In genomic region chr13:29908411-29908810, GRCh38 we compare ENCODE assay signal across 15 cellular contexts. TPM values are rescaled to one million over a fixed set of nuclear protein-coding genes. Genes with fewer than 3 reads are reported as not detected.
A peak's percentile ranks its signal among the peaks of the same experiment; 100 is the strongest.
DNase-seq lines count a peak whose midpoint lies in the region; ATAC-seq and TF ChIP-seq lines count a peak whose summit lies in the region.
"Had no signal": no experiment of that assay in that cellular context is flagged by ENCODE, and none has a peak within 500 bp of the region (broad histone marks: within the 10 kb centered on the region; RNA-seq: fewer than 3 reads in every experiment).

No MANE protein-coding gene starts in this region.

- H3K4me1 ChIP-seq in mesenchymal stem cell (ENCODE audit: control insufficient read depth, insufficient read depth, low read depth, low read length) (peaks cover 2% of the 10 kb centered on the region), adrenal gland (replicated peaks in 1 of 2) (no peaks in the 10 kb centered on the region)

- no peak overlapping the region for H2BK5ac ChIP-seq in mesenchymal stem cell (ENCODE audit: low read depth, low read length, poor library complexity, severe bottlenecking)

- H2BK12ac ChIP-seq in mesenchymal stem cell (ENCODE audit: low read length in 2 of 2) = peak overlapping the region in 1 of 2 experiments; percentile 16

- intact Hi-C loops in adrenal gland (cut with DNase I) = no loop called here

- H2BK15ac ChIP-seq in mesenchymal stem cell (ENCODE audit: low read depth, poor library complexity, severe bottlenecking) = no peak overlapping the region

- H3K4me2 ChIP-seq in mesenchymal stem cell (ENCODE audit: low read length, poor library complexity, severe bottlenecking) = no peak overlapping the region

- TF ChIP-seq POLR2A in adrenal gland (IDR thresholded peaks at IDR 0.05) = no peak

- H3K14ac ChIP-seq in mesenchymal stem cell (ENCODE audit: low read length in 2 of 2) = no peak overlapping the region

- no peak overlapping the region for H3K27ac ChIP-seq in mesenchymal stem cell (ENCODE audit: low read length, poor library complexity, severe bottlenecking)
- no peak overlapping the region for H3K27ac ChIP-seq in adrenal gland
- H3K27ac ChIP-seq: HL-60, lower lobe of right lung had no signal

- WGBS in mesenchymal stem cell = 26% methylated on average over 3 of the region's 6 CpGs
- WGBS in adrenal gland, 4 donors = 66 to 81% (median 71%) methylated on average over 6 of the region's 6 CpGs

- H2AFZ ChIP-seq in mesenchymal stem cell (ENCODE audit: low read depth, low read length) = no peak overlapping the region

- H3K4me3 ChIP-seq in mesenchymal stem cell (ENCODE audit: insufficient read depth in 1 of 2, low read depth in 1 of 2, low read length in 2 of 2) (no peak overlapping the region), adrenal gland (no peak overlapping the region)
- H3K4me3 ChIP-seq: lower lobe of right lung had no signal

- no peak overlapping the region for H4K8ac ChIP-seq in mesenchymal stem cell (ENCODE audit: low read length)

- H3K4ac ChIP-seq in mesenchymal stem cell (ENCODE audit: low read depth in 1 of 2, low read length in 2 of 2) = no peak overlapping the region

- no peak overlapping the region for H2AK5ac ChIP-seq in mesenchymal stem cell (ENCODE audit: low read length, severe bottlenecking)

- no peak for ATAC-seq in HG02870 (IDR thresholded peaks at IDR 0.05; ENCODE audit: unreplicated experiment)
- ATAC-seq: lower lobe of right lung had no signal

- no peak overlapping the region for H4K91ac ChIP-seq in mesenchymal stem cell (ENCODE audit: low read length)

- H3K9ac ChIP-seq in mesenchymal stem cell (ENCODE audit: low read length) = no peak overlapping the region

- no peak for TF ChIP-seq CTCF in adrenal gland (IDR thresholded peaks at IDR 0.05)

- no peaks in the 10 kb centered on the region for H3K36me3 ChIP-seq in mesenchymal stem cell (ENCODE audit: control insufficient read depth in 1 of 2, insufficient read depth in 2 of 2, low read depth in 1 of 2, low read length in 2 of 2)
- no peaks in the 10 kb centered on the region for H3K36me3 ChIP-seq in adrenal gland (replicated peaks in 1 of 2)
- H3K36me3 ChIP-seq: lower lobe of right lung had no signal

- H3K18ac ChIP-seq in mesenchymal stem cell (ENCODE audit: low read depth in 1 of 2, low read length in 2 of 2) = no peak overlapping the region

- no peaks in the 10 kb centered on the region for H3K79me1 ChIP-seq in mesenchymal stem cell (replicated peaks; ENCODE audit: low read length, poor library complexity, severe bottlenecking)

- H3K23ac ChIP-seq in mesenchymal stem cell (ENCODE audit: low read length in 2 of 2) = no peak overlapping the region

- no peaks in the 10 kb centered on the region for H3K27me3 ChIP-seq in mesenchymal stem cell (ENCODE audit: control insufficient read depth in 1 of 2, insufficient read depth in 1 of 2, low read length in 2 of 2)
- H3K27me3 ChIP-seq in adrenal gland = no peaks in the 10 kb centered on the region

- H3K9me3 ChIP-seq in mesenchymal stem cell (ENCODE audit: control insufficient read depth, low read length) (no peaks in the 10 kb centered on the region), adrenal gland (replicated peaks in 1 of 3) (no peaks in the 10 kb centered on the region)
- H3K9me3 ChIP-seq: lower lobe of right lung had no signal

- no peak overlapping the region for H2BK120ac ChIP-seq in mesenchymal stem cell (ENCODE audit: low read depth, low read length)

- DNase-seq in AG08395 (ENCODE audit: low spot score) (peak; percentile 82), HT1080 (ENCODE audit: low read depth) (peak; percentile 80), dedifferentiated amniotic fluid mesenchymal stem cell (ENCODE audit: extremely low spot score) (peak; percentile 65), mesenchymal stem cell (peak; percentile 57), adrenal gland (no peak), OCI-M1 (lab: John Stamatoyannopoulos, UW) (no peak)
- DNase-seq in activated CD4-positive, alpha-beta T cell treated with anti-CD3 and anti-CD28 coated beads for 4 hours = no peak
- DNase-seq: activated CD4-positive, alpha-beta T cell treated with anti-CD3 and anti-CD28 coated beads, Interleukin-2, amount 50 U/mL, for 4 hours; H7; hippocampal formation; lower lobe of right lung; NCI-H2171 treated with DMSO at 0.1 percent for 48 hours; T-helper 2 cell had no signal

RNA-seq across cellular contexts. Expression of gene UBL3, which starts 58.0 kb away (rescaled TPM):
- total RNA-seq in HT1080 (2014; rRNA removed; shearing (Covaris generic)) = 7.1 and 8.6 TPM in 2 replicates
- polyA plus RNA-seq in HT1080 (2015; cell fraction: cytosol; rRNA removed) = 14.7 and 17.3 TPM in 2 replicates
- 7.7 and 8.8 TPM in 2 replicates for polyA plus RNA-seq in HT1080 (2015; cell fraction: nucleus; rRNA removed)
- polyA plus RNA-seq in mesenchymal stem cell (2013, experiment 1 of 2) = 13.1 TPM
- 13.9 TPM for polyA plus RNA-seq in mesenchymal stem cell (2013, experiment 2 of 2)
- 10 to 100 TPM; 18.8 to 28.8 (median 24.3) TPM for total RNA-seq in adrenal gland
- polyA plus RNA-seq in adrenal gland = 10 to 100 TPM in 1 of 3 donors, 1 to 10 TPM in 2; 7.7 to 30.2 (median 9.6) TPM

Comparison
In these comparisons a context has a peak if more than half of its experiments do, and no peak if none do; other contexts are left out.
1. DNase-seq: peak in AG08395 (single experiment), HT1080 (single experiment), dedifferentiated amniotic fluid mesenchymal stem cell (single experiment) and mesenchymal stem cell (single experiment); none in activated CD4-positive, alpha-beta T cell treated with anti-CD3 and anti-CD28 coated beads for 4 hours (0 of 2), adrenal gland (0 of 7) and OCI-M1 (single experiment).